20 cellular contexts compared by ENCODE assay signal in genomic region chr19:33171916-33172359, GRCh38. TPM values are rescaled to one million over a fixed set of nuclear protein-coding genes. Genes with fewer than 3 reads are reported as not detected.
DNase-seq lines count a peak whose midpoint lies in the region.
"Had no signal": no experiment of that assay in that cellular context is flagged by ENCODE, and none has a peak within 500 bp of the region (broad histone marks: within the 10 kb centered on the region; RNA-seq: fewer than 3 reads in every experiment).

No MANE protein-coding gene starts in this region.

- in situ Hi-C loops in G401 (cut with HindIII; ENCODE audit: low sequenced_read_pairs), result no loop called here

- H3K4me2 ChIP-seq in BLaER1 treated with 17β-estradiol and CSF1 and Interleukin-3, amounts not matched to agents 10 nM and 100 nM, result peak overlapping the region in 9 of 11 experiments; percentile 59 to 95 (median 73); a peak in 18 of 22 replicates

- no peak overlapping the region for H3K4me3 ChIP-seq in BLaER1 treated with 17β-estradiol and CSF1 and Interleukin-3, amounts not matched to agents 10 nM and 100 nM
- H3K4me3 ChIP-seq: esophagus squamous epithelium, Peyer's patch had no signal

- peaks cover 0 to 11% (median 0%) of the 10 kb centered on the region in 11 experiments; a peak in 1 of 22 replicates for H3K36me3 ChIP-seq in BLaER1 treated with 17β-estradiol and CSF1 and Interleukin-3, amounts not matched to agents 10 nM and 100 nM
- H3K36me3 ChIP-seq: BE2C, esophagus squamous epithelium, Peyer's patch had no signal

- H3K27me3 ChIP-seq in BLaER1 treated with 17β-estradiol and CSF1 and Interleukin-3, amounts not matched to agents 10 nM and 100 nM, result no peaks in the 10 kb centered on the region
- H3K27me3 ChIP-seq: BE2C, esophagus squamous epithelium, Peyer's patch had no signal

- H4K20me1 ChIP-seq in BLaER1 treated with 17β-estradiol and CSF1 and Interleukin-3, amounts not matched to agents 10 nM and 100 nM, result no peaks in the 10 kb centered on the region

- peak overlapping the region in 2 of 11 experiments; percentile 38 to 50; a peak in 1 of 22 replicates for H3K27ac ChIP-seq in BLaER1 treated with 17β-estradiol and CSF1 and Interleukin-3, amounts not matched to agents 10 nM and 100 nM
- H3K27ac ChIP-seq: esophagus squamous epithelium had no signal

- intact Hi-C loops in posterior vena cava (cut with DNase I), result no loop called here

- DNase-seq in HS-5 (ENCODE audit: low read depth), result peak; percentile 47
- peak; percentile 8 for DNase-seq in amniotic stem cell (lab: John Stamatoyannopoulos, UW)
- peak; percentile 47 for DNase-seq in iris pigment epithelial cell (ENCODE audit: low read depth)
- DNase-seq in posterior vena cava (ENCODE audit: low spot score), result no peak
- no peak for DNase-seq in inferior parietal cortex (ENCODE audit: extremely low spot score)
- DNase-seq in G401 (ENCODE audit: low spot score), result no peak
- DNase-seq in AG08396 (ENCODE audit: low spot score), result no peak
- DNase-seq: activated CD8-positive, alpha-beta memory T cell treated with anti-CD3 and anti-CD28 coated beads for 24 hours; BE2C; DMS79; esophagus squamous epithelium; GOT3; KBM-7; left ventricle myocardium superior; NCI-H1105; Peyer's patch had no signal

- peaks cover 25 to 36% (median 32%) of the 10 kb centered on the region in 11 experiments for H3K9me3 ChIP-seq in BLaER1 treated with 17β-estradiol and CSF1 and Interleukin-3, amounts not matched to agents 10 nM and 100 nM (replicated peaks in 1 of 11)
- H3K9me3 ChIP-seq: BE2C, Peyer's patch had no signal

- peaks cover 41 to 53% (median 48%) of the 10 kb centered on the region in 10 experiments for H3K4me1 ChIP-seq in BLaER1 treated with 17β-estradiol and CSF1 and Interleukin-3, amounts not matched to agents 10 nM and 100 nM
- H3K4me1 ChIP-seq: BE2C had no signal

- no peak overlapping the region for H3K9ac ChIP-seq in BLaER1 treated with 17β-estradiol and CSF1 and Interleukin-3, amounts not matched to agents 10 nM and 100 nM

RNA-seq across cellular contexts. Expression of gene LRP3, which starts 22.2 kb away (rescaled TPM):
- total RNA-seq in posterior vena cava, result 10 to 100 TPM; 36.1 to 36.8 TPM
- total RNA-seq in G401 (2014; rRNA removed; shearing (Covaris generic)), result 66.4 and 81.7 TPM in 2 replicates

RNA-seq across cellular contexts. Expression of gene WDR88, which starts 40.0 kb away (rescaled TPM):
- total RNA-seq in posterior vena cava, result not detected
- not detected in 2 replicates for total RNA-seq in G401 (2014; rRNA removed; shearing (Covaris generic))
- total RNA-seq: activated T-helper 2 cell treated with anti-CD3 and anti-CD28 coated beads, Interferon-gamma antibody, Interleukin-2, Interleukin-4, amounts not matched to agents 10 μg/mL and 5 μg/mL and 100 μg/mL, durations not matched to agents 14 hours and 24 hours and 36 hours; dermis microvascular lymphatic vessel endothelial cell; esophagus squamous epithelium; left ventricle myocardium superior; Peyer's patch; pulmonary artery endothelial cell had no signal

RNA-seq across cellular contexts. Expression of gene SLC7A10, which starts 53.7 kb away (rescaled TPM):
- total RNA-seq in posterior vena cava, result not detected
- total RNA-seq in G401 (2014; rRNA removed; shearing (Covaris generic)), result not detected in 2 replicates
- total RNA-seq: activated T-helper 2 cell treated with anti-CD3 and anti-CD28 coated beads, Interferon-gamma antibody, Interleukin-2, Interleukin-4, amounts not matched to agents 10 μg/mL and 5 μg/mL and 100 μg/mL, durations not matched to agents 14 hours and 24 hours and 36 hours; dermis microvascular lymphatic vessel endothelial cell; esophagus squamous epithelium; left ventricle myocardium superior; Peyer's patch; pulmonary artery endothelial cell had no signal

Comparison
In these comparisons a context has a peak if more than half of its experiments do, and no peak if none do; other contexts are left out.
1. DNase-seq: peak in HS-5 (single experiment), amniotic stem cell (single experiment) and iris pigment epithelial cell (single experiment); none in posterior vena cava (single experiment), inferior parietal cortex (single experiment), G401 (single experiment) and AG08396 (single experiment).